In genomic region chr6:41921712-41921998, GRCh38 we compare ENCODE assay signal across 8 cellular contexts. TPM values are rescaled to one million over a fixed set of nuclear protein-coding genes. Genes with fewer than 3 reads are reported as not detected.
DNase-seq lines count a peak whose midpoint lies in the region; ATAC-seq lines count a peak whose summit lies in the region.

No MANE protein-coding gene starts in this region.

- H3K4me1 ChIP-seq in subcutaneous abdominal adipose tissue (ENCODE audit: control insufficient read depth in 5 of 5, insufficient read depth in 5 of 5, low read length in 5 of 5) = peaks cover 8 to 50% (median 38%) of the 10 kb centered on the region in 5 donors

- H3K4me1 Mint-ChIP-seq in activated naive CD8-positive, alpha-beta T cell treated with anti-CD3 and anti-CD28 coated beads, Interleukin-2, amount 10 ng/mL, durations not matched to agents 7 days and 5 days = peaks cover 38% of the 10 kb centered on the region

- ATAC-seq in HG03460 (IDR thresholded peaks at IDR 0.05; ENCODE audit: unreplicated experiment) (peak; percentile 6), GM18520 (IDR thresholded peaks at IDR 0.05; ENCODE audit: unreplicated experiment) (no peak)
- peak; percentile 15 for ATAC-seq in activated naive CD8-positive, alpha-beta T cell treated with anti-CD3 and anti-CD28 coated beads, Interleukin-2, amount 10 ng/mL, durations not matched to agents 7 days and 5 days (ENCODE audit: low read depth)

- H3K27ac Mint-ChIP-seq in activated naive CD8-positive, alpha-beta T cell treated with anti-CD3 and anti-CD28 coated beads, Interleukin-2, amount 10 ng/mL, durations not matched to agents 7 days and 5 days = peak overlapping the region; percentile 96

- H3K4me3 ChIP-seq in subcutaneous abdominal adipose tissue (ENCODE audit: low read depth in 1 of 5, low read length in 5 of 5) = peak overlapping the region; percentile 66 to 96 (median 87)

- H3K36me3 Mint-ChIP-seq in activated naive CD8-positive, alpha-beta T cell treated with anti-CD3 and anti-CD28 coated beads, Interleukin-2, amount 10 ng/mL, durations not matched to agents 7 days and 5 days = peaks cover 21% of the 10 kb centered on the region

- no peaks in the 10 kb centered on the region for H3K9me3 ChIP-seq in subcutaneous abdominal adipose tissue (ENCODE audit: control insufficient read depth in 5 of 5, low read length in 5 of 5)

- H3K27ac ChIP-seq in subcutaneous abdominal adipose tissue (ENCODE audit: low read depth, low read length) = peak overlapping the region; percentile 98

- no peaks in the 10 kb centered on the region for H3K9me3 Mint-ChIP-seq in activated naive CD8-positive, alpha-beta T cell treated with anti-CD3 and anti-CD28 coated beads, Interleukin-2, amount 10 ng/mL, durations not matched to agents 7 days and 5 days

- DNase-seq in GM03348 (ENCODE audit: low spot score) (peak; percentile 49), iPS-NIHi7 (ENCODE audit: extremely low spot score) (peak; percentile 42), NCI-H2196 (lab: John Stamatoyannopoulos, UW; ENCODE audit: unreplicated experiment) (no peak), HPDE6-E6E7 (ENCODE audit: extremely low spot score) (no peak)
- no peak for DNase-seq in activated naive CD8-positive, alpha-beta T cell treated with anti-CD3 and anti-CD28 coated beads, Interleukin-2, amount 10 ng/mL, durations not matched to agents 7 days and 5 days

- H3K36me3 ChIP-seq in subcutaneous abdominal adipose tissue (ENCODE audit: control insufficient read depth in 5 of 5, insufficient read depth in 5 of 5, low read length in 5 of 5) = peaks cover 0 to 14% (median 2%) of the 10 kb centered on the region in 5 donors

- no peaks in the 10 kb centered on the region for H3K27me3 ChIP-seq in subcutaneous abdominal adipose tissue (ENCODE audit: control insufficient read depth in 5 of 5, insufficient read depth in 4 of 5, low read length in 5 of 5)

- peak overlapping the region; percentile 71 to 97 (median 85) for H3K9ac ChIP-seq in subcutaneous abdominal adipose tissue (ENCODE audit: low read length in 5 of 5)

- peak overlapping the region; percentile 96 for H3K4me3 Mint-ChIP-seq in activated naive CD8-positive, alpha-beta T cell treated with anti-CD3 and anti-CD28 coated beads, Interleukin-2, amount 10 ng/mL, durations not matched to agents 7 days and 5 days

- POLR2A ChIA-PET in activated naive CD8-positive, alpha-beta T cell treated with anti-CD3 and anti-CD28 coated beads, Interleukin-2, amount 10 ng/mL, durations not matched to agents 7 days and 5 days (lab: Charles Lee) = interaction anchor here (0.6 to 10.1 kb wide), 16 partner anchors 11 to 295 kb away, joined by 3 to 159 read pairs (median 6); partner anchors contain the start of genes TAF8, TOMM6 and USP49

- no peaks in the 10 kb centered on the region for H3K27me3 Mint-ChIP-seq in activated naive CD8-positive, alpha-beta T cell treated with anti-CD3 and anti-CD28 coated beads, Interleukin-2, amount 10 ng/mL, durations not matched to agents 7 days and 5 days

RNA-seq across cellular contexts. Expression of gene BYSL, which starts 0.4 kb away (rescaled TPM):
- 10 to 100 TPM; 23.1 to 26.9 TPM for total RNA-seq in activated naive CD8-positive, alpha-beta T cell treated with anti-CD3 and anti-CD28 coated beads, Interleukin-2, amount 10 ng/mL, durations not matched to agents 7 days and 5 days

RNA-seq across cellular contexts. Expression of gene MED20, which starts 0.7 kb away (rescaled TPM):
- 10 to 100 TPM; 18.5 to 21.4 TPM for total RNA-seq in activated naive CD8-positive, alpha-beta T cell treated with anti-CD3 and anti-CD28 coated beads, Interleukin-2, amount 10 ng/mL, durations not matched to agents 7 days and 5 days

RNA-seq across cellular contexts. Expression of gene CCND3, which starts 20.0 kb away (rescaled TPM):
- total RNA-seq in activated naive CD8-positive, alpha-beta T cell treated with anti-CD3 and anti-CD28 coated beads, Interleukin-2, amount 10 ng/mL, durations not matched to agents 7 days and 5 days = 100 to 1,000 TPM; 382 to 413 TPM

RNA-seq across cellular contexts. Expression of gene USP49, which starts 26.5 kb away (rescaled TPM):
- 1 to 10 TPM; 5.8 to 6.9 TPM for total RNA-seq in activated naive CD8-positive, alpha-beta T cell treated with anti-CD3 and anti-CD28 coated beads, Interleukin-2, amount 10 ng/mL, durations not matched to agents 7 days and 5 days

Comparison
In these comparisons a context has a peak if more than half of its experiments do, and no peak if none do; other contexts are left out.
1. DNase-seq: peak in GM03348 (single experiment) and iPS-NIHi7 (single experiment); none in activated naive CD8-positive, alpha-beta T cell treated with anti-CD3 and anti-CD28 coated beads, Interleukin-2, amount 10 ng/mL, durations not matched to agents 7 days and 5 days (single experiment), NCI-H2196 (single experiment) and HPDE6-E6E7 (single experiment).